Comparison of ENCODE assay signal across 19 cellular contexts in genomic region chr4:181968371-181968770, GRCh38.
DNase-seq lines count a peak whose midpoint lies in the region; ATAC-seq and TF ChIP-seq lines count a peak whose summit lies in the region.
"Had no signal": no experiment of that assay in that cellular context is flagged by ENCODE, and none has a peak within 500 bp of the region (broad histone marks: within the 10 kb centered on the region; RNA-seq: fewer than 3 reads in every experiment).

No MANE protein-coding gene starts in this region.

- no peaks in the 10 kb centered on the region for H3K27me3 Mint-ChIP-seq in activated CD4-positive, alpha-beta T cell treated with anti-CD3 and anti-CD28 coated beads, Interleukin-2, amount 10 ng/mL, durations not matched to agents 7 days and 5 days
- no peaks in the 10 kb centered on the region for H3K27me3 Mint-ChIP-seq in activated CD8-positive, alpha-beta T cell treated with anti-CD3 and anti-CD28 coated beads, Interleukin-2, amount 10 ng/mL, durations not matched to agents 7 days and 5 days (ENCODE audit: low read depth)
- H3K27me3 Mint-ChIP-seq: stimulated activated naive CD8-positive, alpha-beta T cell treated with anti-CD3 and anti-CD28 coated beads, Interleukin-15, Interleukin-2, amounts not matched to agents 100 ng/mL and 50 ng/mL, for 24 hours had no signal

- H3K4me1 Mint-ChIP-seq in activated CD4-positive, alpha-beta T cell treated with anti-CD3 and anti-CD28 coated beads, Interleukin-2, amount 10 ng/mL, durations not matched to agents 7 days and 5 days, result peaks cover 4% of the 10 kb centered on the region
- H3K4me1 Mint-ChIP-seq in activated CD8-positive, alpha-beta T cell treated with anti-CD3 and anti-CD28 coated beads, Interleukin-2, amount 10 ng/mL, durations not matched to agents 7 days and 5 days (ENCODE audit: low read depth), result peaks cover 4% of the 10 kb centered on the region

- H3K4me3 ChIP-seq in ACC112 (ENCODE audit: low read depth, low read length) (peak overlapping the region; percentile 9; the same call in 1 of the 2 replicates), astrocyte of the cerebellum (ENCODE audit: low read depth, low read length) (no peak overlapping the region), fibroblast of villous mesenchyme (ENCODE audit: low read depth, low read length) (no peak overlapping the region)
- H3K4me3 ChIP-seq: lung, psoas muscle, upper lobe of left lung had no signal

- H3K36me3 ChIP-seq in ACC112 (ENCODE audit: insufficient read depth, low read length), result peaks cover 8% of the 10 kb centered on the region; the same call in 1 of the 2 replicates
- H3K36me3 ChIP-seq: upper lobe of left lung had no signal

- no peak overlapping the region for H2AFZ ChIP-seq in ACC112 (ENCODE audit: low read length, unreplicated experiment)

- H3K4me1 ChIP-seq in ACC112 (ENCODE audit: control insufficient read depth, insufficient read depth, low read length, unreplicated experiment), result peaks cover 46% of the 10 kb centered on the region
- H3K4me1 ChIP-seq: psoas muscle, upper lobe of left lung had no signal

- no peaks in the 10 kb centered on the region for H3K36me3 Mint-ChIP-seq in activated CD4-positive, alpha-beta T cell treated with anti-CD3 and anti-CD28 coated beads, Interleukin-2, amount 10 ng/mL, durations not matched to agents 7 days and 5 days (ENCODE audit: low read depth)
- no peaks in the 10 kb centered on the region for H3K36me3 Mint-ChIP-seq in activated CD8-positive, alpha-beta T cell treated with anti-CD3 and anti-CD28 coated beads, Interleukin-2, amount 10 ng/mL, durations not matched to agents 7 days and 5 days (ENCODE audit: low read depth)
- H3K36me3 Mint-ChIP-seq: natural killer cell had no signal

- ATAC-seq in activated CD8-positive, alpha-beta T cell treated with anti-CD3 and anti-CD28 coated beads, Interleukin-2, amount 10 ng/mL, durations not matched to agents 7 days and 5 days, result no peak
- ATAC-seq: natural killer cell, psoas muscle had no signal

- H3K27ac ChIP-seq in ACC112 (ENCODE audit: low read depth, low read length), result peak overlapping the region; percentile 45
- H3K27ac ChIP-seq: psoas muscle, upper lobe of left lung had no signal

- TF ChIP-seq CTCF in astrocyte of the cerebellum (IDR thresholded peaks at IDR 0.05; ENCODE audit: low read depth, low read length, missing control alignments) (no peak), fibroblast of villous mesenchyme (IDR thresholded peaks at IDR 0.05; ENCODE audit: insufficient read depth, low read depth, low read length) (no peak)

- H3K27ac Mint-ChIP-seq in activated CD4-positive, alpha-beta T cell treated with anti-CD3 and anti-CD28 coated beads, Interleukin-2, amount 10 ng/mL, durations not matched to agents 7 days and 5 days, result no peak overlapping the region
- H3K27ac Mint-ChIP-seq in activated CD8-positive, alpha-beta T cell treated with anti-CD3 and anti-CD28 coated beads, Interleukin-2, amount 10 ng/mL, durations not matched to agents 7 days and 5 days, result no peak overlapping the region
- H3K27ac Mint-ChIP-seq: natural killer cell; stimulated activated naive CD8-positive, alpha-beta T cell treated with anti-CD3 and anti-CD28 coated beads, Interleukin-15, Interleukin-2, amounts not matched to agents 100 ng/mL and 50 ng/mL, for 24 hours had no signal

- POLR2A ChIA-PET in activated CD4-positive, alpha-beta T cell treated with anti-CD3 and anti-CD28 coated beads, Interleukin-2, amount 10 ng/mL, durations not matched to agents 7 days and 5 days (lab: Charles Lee), result no interaction called here
- POLR2A ChIA-PET in activated CD8-positive, alpha-beta T cell treated with anti-CD3 and anti-CD28 coated beads, Interleukin-2, amount 10 ng/mL, durations not matched to agents 7 days and 5 days (lab: Charles Lee), result no interaction called here

- in situ Hi-C loops in astrocyte of the cerebellum (cut with HindIII; ENCODE audit: low sequenced_read_pairs), result no loop called here

- DNase-seq in HS-27A (ENCODE audit: low read depth) (peak; percentile 50), astrocyte of the cerebellum (ENCODE audit: low read depth) (peak; percentile 66), fibroblast of villous mesenchyme (ENCODE audit: low read depth) (peak; percentile 20)
- no peak for DNase-seq in central memory CD4-positive, alpha-beta T cell
- no peak for DNase-seq in activated CD4-positive, alpha-beta T cell treated with anti-CD3 and anti-CD28 coated beads, Interleukin-2, amount 10 ng/mL, durations not matched to agents 7 days and 5 days
- no peak for DNase-seq in activated CD8-positive, alpha-beta T cell treated with anti-CD3 and anti-CD28 coated beads, Interleukin-2, amount 10 ng/mL, durations not matched to agents 7 days and 5 days
- no peak for DNase-seq in activated T-cell treated with anti-CD3 and anti-CD28 coated beads, Interleukin-2, amount 50 U/mL, for 48 hours
- DNase-seq: activated CD4-positive, CD25-positive, alpha-beta regulatory T cell; Kasumi-1; natural killer cell; NCI-H1436 treated with DMSO at 0.1 percent for 48 hours; NCI-H446; psoas muscle; Right ventricle myocardium superior; T-helper 2 cell had no signal

- CTCF ChIA-PET in activated CD4-positive, alpha-beta T cell treated with anti-CD3 and anti-CD28 coated beads, Interleukin-2, amount 10 ng/mL, durations not matched to agents 7 days and 5 days (lab: Charles Lee), result no interaction called here
- CTCF ChIA-PET in activated CD8-positive, alpha-beta T cell treated with anti-CD3 and anti-CD28 coated beads, Interleukin-2, amount 10 ng/mL, durations not matched to agents 7 days and 5 days (lab: Charles Lee), result no interaction called here

- peaks cover 2% of the 10 kb centered on the region for H3K9me3 Mint-ChIP-seq in activated CD4-positive, alpha-beta T cell treated with anti-CD3 and anti-CD28 coated beads, Interleukin-2, amount 10 ng/mL, durations not matched to agents 7 days and 5 days
- H3K9me3 Mint-ChIP-seq in activated CD8-positive, alpha-beta T cell treated with anti-CD3 and anti-CD28 coated beads, Interleukin-2, amount 10 ng/mL, durations not matched to agents 7 days and 5 days (ENCODE audit: insufficient read depth), result no peaks in the 10 kb centered on the region

- H3K27me3 ChIP-seq in ACC112 (ENCODE audit: insufficient read depth, low read length), result no peaks in the 10 kb centered on the region
- H3K27me3 ChIP-seq: upper lobe of left lung had no signal

- no peak overlapping the region for H3K4me3 Mint-ChIP-seq in activated CD4-positive, alpha-beta T cell treated with anti-CD3 and anti-CD28 coated beads, Interleukin-2, amount 10 ng/mL, durations not matched to agents 7 days and 5 days
- no peak overlapping the region for H3K4me3 Mint-ChIP-seq in activated CD8-positive, alpha-beta T cell treated with anti-CD3 and anti-CD28 coated beads, Interleukin-2, amount 10 ng/mL, durations not matched to agents 7 days and 5 days
- H3K4me3 Mint-ChIP-seq: natural killer cell; stimulated activated naive CD8-positive, alpha-beta T cell treated with anti-CD3 and anti-CD28 coated beads, Interleukin-15, Interleukin-2, amounts not matched to agents 100 ng/mL and 50 ng/mL, for 24 hours had no signal

- H3K79me2 ChIP-seq in ACC112 (ENCODE audit: control insufficient read depth, insufficient read depth, low read length, unreplicated experiment), result no peaks in the 10 kb centered on the region

Comparison
In these comparisons a context has a peak if more than half of its experiments do, and no peak if none do; other contexts are left out.
1. DNase-seq: peak in HS-27A (single experiment), astrocyte of the cerebellum (single experiment) and fibroblast of villous mesenchyme (single experiment); none in central memory CD4-positive, alpha-beta T cell (single experiment), activated CD4-positive, alpha-beta T cell treated with anti-CD3 and anti-CD28 coated beads, Interleukin-2, amount 10 ng/mL, durations not matched to agents 7 days and 5 days (single experiment), activated CD8-positive, alpha-beta T cell treated with anti-CD3 and anti-CD28 coated beads, Interleukin-2, amount 10 ng/mL, durations not matched to agents 7 days and 5 days (single experiment) and activated T-cell treated with anti-CD3 and anti-CD28 coated beads, Interleukin-2, amount 50 U/mL, for 48 hours (0 of 2).